In the genomic region with DNA sequence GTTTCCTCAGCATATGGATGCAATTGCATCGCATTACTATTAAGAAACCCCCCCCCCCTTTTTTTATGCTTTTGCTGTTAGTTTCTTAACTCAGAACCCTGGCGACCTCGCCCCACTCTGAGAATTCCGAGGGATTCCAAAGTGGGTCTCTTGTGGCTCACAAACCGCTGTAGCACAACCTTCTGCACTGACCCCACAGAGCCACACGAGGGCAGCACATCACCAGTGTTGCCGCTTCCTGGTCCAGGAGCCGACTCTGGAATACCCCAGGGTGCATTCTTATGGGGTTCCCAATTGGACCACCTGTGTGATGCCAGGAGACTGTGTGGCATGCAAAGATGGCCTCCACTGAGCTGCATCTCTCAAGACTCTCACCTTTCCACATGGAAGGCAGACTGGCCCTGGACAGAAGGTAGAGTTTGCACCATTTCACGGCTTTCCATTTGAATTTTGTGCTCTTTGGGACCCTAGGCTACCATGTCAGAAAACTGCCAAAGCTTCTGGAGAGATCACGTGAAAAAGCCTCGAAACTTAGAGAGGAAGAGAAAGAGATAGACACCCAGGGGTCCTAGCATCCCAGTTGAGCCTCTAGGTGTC, we compare ENCODE assay signal across 8 cellular contexts.
DNase-seq lines count a peak whose midpoint lies in the region; ATAC-seq lines count a peak whose summit lies in the region.

No MANE protein-coding gene starts in this region.

- no peak overlapping the region for H3K27ac Mint-ChIP-seq in activated naive CD8-positive, alpha-beta T cell treated with anti-CD3 and anti-CD28 coated beads, Interleukin-2, amount 50 U/mL, for 24 hours
- H3K27ac Mint-ChIP-seq in activated T-helper 2 cell treated with anti-CD3 and anti-CD28 coated beads, Interferon-gamma antibody, Interleukin-2, Interleukin-4, amounts not matched to agents 10 μg/mL and 5 μg/mL and 100 μg/mL, durations not matched to agents 14 hours and 24 hours and 36 hours, result no peak overlapping the region

- H3K9me3 Mint-ChIP-seq in activated naive CD8-positive, alpha-beta T cell treated with anti-CD3 and anti-CD28 coated beads, Interleukin-2, amount 50 U/mL, for 24 hours, result no peaks in the 10 kb centered on the region
- H3K9me3 Mint-ChIP-seq in activated T-helper 2 cell treated with anti-CD3 and anti-CD28 coated beads, Interferon-gamma antibody, Interleukin-2, Interleukin-4, amounts not matched to agents 10 μg/mL and 5 μg/mL and 100 μg/mL, durations not matched to agents 14 hours and 24 hours and 36 hours, result no peaks in the 10 kb centered on the region

- intact Hi-C loops in left colon (cut with DNase I, micrococcal nuclease), result no loop called here
- intact Hi-C loops in activated T-helper 2 cell treated with anti-CD3 and anti-CD28 coated beads, Interferon-gamma antibody, Interleukin-2, Interleukin-4, amounts not matched to agents 10 μg/mL and 5 μg/mL and 100 μg/mL, durations not matched to agents 14 hours and 24 hours and 36 hours (cut with micrococcal nuclease), result no loop called here

- no peak for ATAC-seq in activated naive CD8-positive, alpha-beta T cell treated with anti-CD3 and anti-CD28 coated beads, Interleukin-2, amount 50 U/mL, for 24 hours
- peak; percentile 43 for ATAC-seq in left colon
- ATAC-seq in HG03439 (IDR thresholded peaks at IDR 0.05; ENCODE audit: unreplicated experiment), result no peak

- H3K4me3 Mint-ChIP-seq in activated naive CD8-positive, alpha-beta T cell treated with anti-CD3 and anti-CD28 coated beads, Interleukin-2, amount 50 U/mL, for 24 hours, result no peak overlapping the region
- no peak overlapping the region for H3K4me3 Mint-ChIP-seq in activated T-helper 2 cell treated with anti-CD3 and anti-CD28 coated beads, Interferon-gamma antibody, Interleukin-2, Interleukin-4, amounts not matched to agents 10 μg/mL and 5 μg/mL and 100 μg/mL, durations not matched to agents 14 hours and 24 hours and 36 hours (ENCODE audit: low read depth)

- H3K4me1 Mint-ChIP-seq in activated naive CD8-positive, alpha-beta T cell treated with anti-CD3 and anti-CD28 coated beads, Interleukin-2, amount 50 U/mL, for 24 hours, result no peaks in the 10 kb centered on the region
- no peaks in the 10 kb centered on the region for H3K4me1 Mint-ChIP-seq in activated T-helper 2 cell treated with anti-CD3 and anti-CD28 coated beads, Interferon-gamma antibody, Interleukin-2, Interleukin-4, amounts not matched to agents 10 μg/mL and 5 μg/mL and 100 μg/mL, durations not matched to agents 14 hours and 24 hours and 36 hours (ENCODE audit: low read depth)

- H3K27me3 Mint-ChIP-seq in activated naive CD8-positive, alpha-beta T cell treated with anti-CD3 and anti-CD28 coated beads, Interleukin-2, amount 50 U/mL, for 24 hours, result peaks cover 8% of the 10 kb centered on the region
- H3K27me3 Mint-ChIP-seq in activated T-helper 2 cell treated with anti-CD3 and anti-CD28 coated beads, Interferon-gamma antibody, Interleukin-2, Interleukin-4, amounts not matched to agents 10 μg/mL and 5 μg/mL and 100 μg/mL, durations not matched to agents 14 hours and 24 hours and 36 hours (ENCODE audit: low read depth), result peaks cover 2% of the 10 kb centered on the region

- DNase-seq in activated T-cell treated with anti-CD3 and anti-CD28 coated beads for 1 hour (ENCODE audit: low read depth) (peak; percentile 1), NAMALWA (ENCODE audit: low spot score) (peak; percentile 45), left colon (peak in 1 of 2 donors; percentile 21), NCI-H446 treated with DMSO at 0.1 percent for 48 hours (lab: John Stamatoyannopoulos, UW) (no peak)
- no peak for DNase-seq in activated T-cell treated with anti-CD3 and anti-CD28 coated beads, Interleukin-2, amount 50 U/mL, for 1 hour
- peak; percentile 10 for DNase-seq in activated naive CD8-positive, alpha-beta T cell treated with anti-CD3 and anti-CD28 coated beads, Interleukin-2, amount 50 U/mL, for 24 hours
- DNase-seq in activated T-helper 2 cell treated with anti-CD3 and anti-CD28 coated beads, Interferon-gamma antibody, Interleukin-2, Interleukin-4, amounts not matched to agents 10 μg/mL and 5 μg/mL and 100 μg/mL, durations not matched to agents 14 hours and 24 hours and 36 hours (ENCODE audit: low spot score), result no peak

- H3K36me3 Mint-ChIP-seq in activated naive CD8-positive, alpha-beta T cell treated with anti-CD3 and anti-CD28 coated beads, Interleukin-2, amount 50 U/mL, for 24 hours (ENCODE audit: low read depth), result no peaks in the 10 kb centered on the region
- no peaks in the 10 kb centered on the region for H3K36me3 Mint-ChIP-seq in activated T-helper 2 cell treated with anti-CD3 and anti-CD28 coated beads, Interferon-gamma antibody, Interleukin-2, Interleukin-4, amounts not matched to agents 10 μg/mL and 5 μg/mL and 100 μg/mL, durations not matched to agents 14 hours and 24 hours and 36 hours (ENCODE audit: low read depth)

Comparison
In these comparisons a context has a peak if more than half of its experiments do, and no peak if none do; other contexts are left out.
1. DNase-seq: peak in activated T-cell treated with anti-CD3 and anti-CD28 coated beads for 1 hour (single experiment), NAMALWA (single experiment) and activated naive CD8-positive, alpha-beta T cell treated with anti-CD3 and anti-CD28 coated beads, Interleukin-2, amount 50 U/mL, for 24 hours (single experiment); none in activated T-cell treated with anti-CD3 and anti-CD28 coated beads, Interleukin-2, amount 50 U/mL, for 1 hour (single experiment), NCI-H446 treated with DMSO at 0.1 percent for 48 hours (single experiment) and activated T-helper 2 cell treated with anti-CD3 and anti-CD28 coated beads, Interferon-gamma antibody, Interleukin-2, Interleukin-4, amounts not matched to agents 10 μg/mL and 5 μg/mL and 100 μg/mL, durations not matched to agents 14 hours and 24 hours and 36 hours (single experiment).